In the genomic region with DNA sequence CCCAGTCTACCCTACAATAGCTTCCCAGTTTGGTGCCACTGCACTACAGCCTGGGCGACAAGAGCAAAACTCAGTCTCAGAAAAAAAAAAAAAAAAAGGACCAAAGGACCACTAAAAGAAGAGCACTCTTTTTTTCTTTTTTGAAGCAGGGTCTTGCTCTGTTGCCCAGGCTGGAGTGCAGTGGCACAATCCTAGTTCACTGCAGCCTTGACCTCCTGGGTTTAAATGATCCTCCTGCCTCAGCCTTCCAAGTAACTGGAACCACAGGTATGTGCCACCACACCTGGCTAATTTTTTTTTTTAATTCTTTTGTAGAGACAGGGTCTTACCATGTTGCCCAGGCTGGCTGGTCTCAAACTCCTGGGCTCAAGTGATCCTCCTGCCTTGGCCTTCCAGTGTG, we compare ENCODE assay signal across 25 cellular contexts. TPM values are rescaled to one million over a fixed set of nuclear protein-coding genes. Genes with fewer than 3 reads are reported as not detected.
"Had no signal": no experiment of that assay in that cellular context is flagged by ENCODE, and none has a peak within 500 bp of the region (broad histone marks: within the 10 kb centered on the region; RNA-seq: fewer than 3 reads in every experiment).

No MANE protein-coding gene starts in this region.

- H3K4me3 ChIP-seq: heart right ventricle, left lung, lung, right lobe of liver, skin epidermis, stomach, suprapubic skin, transverse colon had no signal

- H3K4me1 ChIP-seq: right lobe of liver had no signal

- FAIRE-seq: endometrium, urothelium cell line had no signal

- H3K27ac Mint-ChIP-seq: activated CD4-positive, alpha-beta T cell treated with anti-CD3 and anti-CD28 coated beads, Interleukin-2, amount 10 ng/mL, durations not matched to agents 7 days and 5 days; activated CD8-positive, alpha-beta T cell treated with anti-CD3 and anti-CD28 coated beads, Interleukin-2, amount 10 ng/mL, durations not matched to agents 7 days and 5 days; activated naive CD8-positive, alpha-beta T cell treated with anti-CD3 and anti-CD28 coated beads, Interleukin-2, amount 10 ng/mL, durations not matched to agents 7 days and 5 days; activated T-helper 17 cell treated with anti-CD3 and anti-CD28 coated beads, Interleukin-2, amount 50 U/mL, for 72 hours; natural killer cell treated with Interleukin-12 subunit alpha and Interleukin-12 subunit beta and Interleukin-15 and Interleukin-18, amount 100 ng/mL, for 72 hours had no signal

- H3K9me3 ChIP-seq: heart right ventricle, left lung, right lobe of liver, stomach, suprapubic skin, transverse colon had no signal

- H3K27me3 ChIP-seq: heart right ventricle, left lung, right lobe of liver, stomach, suprapubic skin, transverse colon had no signal

- H3K27ac ChIP-seq: heart right ventricle, left lung, right lobe of liver, stomach, suprapubic skin, transverse colon had no signal

- DNase-seq: activated CD4-positive, alpha-beta T cell treated with anti-CD3 and anti-CD28 coated beads, Interleukin-2, amount 10 ng/mL, durations not matched to agents 7 days and 5 days; activated CD8-positive, alpha-beta T cell treated with anti-CD3 and anti-CD28 coated beads, Interleukin-2, amount 10 ng/mL, durations not matched to agents 7 days and 5 days; activated naive CD8-positive, alpha-beta T cell treated with anti-CD3 and anti-CD28 coated beads, Interleukin-2, amount 10 ng/mL, durations not matched to agents 7 days and 5 days; amygdala; effector CD4-positive, alpha-beta T cell; foreskin fibroblast; heart right ventricle; kidney glomerular epithelial cell; left lung; midbrain; nucleus accumbens; posterior cingulate gyrus; right lobe of liver; stimulated activated CD4-positive, alpha-beta T cell treated with anti-CD3 and anti-CD28 coated beads, Interleukin-1b, Interleukin-23, amount 100 ng/mL, for 48 hours; stomach; T-helper 2 cell; transverse colon had no signal

- H3K9me3 Mint-ChIP-seq: activated CD4-positive, alpha-beta T cell treated with anti-CD3 and anti-CD28 coated beads, Interleukin-2, amount 10 ng/mL, durations not matched to agents 7 days and 5 days; activated naive CD8-positive, alpha-beta T cell treated with anti-CD3 and anti-CD28 coated beads, Interleukin-2, amount 10 ng/mL, durations not matched to agents 7 days and 5 days; activated T-helper 17 cell treated with anti-CD3 and anti-CD28 coated beads, Interleukin-2, amount 50 U/mL, for 72 hours; natural killer cell treated with Interleukin-12 subunit alpha and Interleukin-12 subunit beta and Interleukin-15 and Interleukin-18, amount 100 ng/mL, for 72 hours had no signal

- H3K36me3 Mint-ChIP-seq: natural killer cell treated with Interleukin-12 subunit alpha and Interleukin-12 subunit beta and Interleukin-15 and Interleukin-18, amount 100 ng/mL, for 72 hours had no signal

- ATAC-seq: activated CD4-positive, CD25-positive, alpha-beta regulatory T cell treated with anti-CD3 and anti-CD28 coated beads, Interleukin-2, amount 50 U/mL, for 24 hours; activated CD8-positive, alpha-beta T cell treated with anti-CD3 and anti-CD28 coated beads, Interleukin-2, amount 10 ng/mL, durations not matched to agents 7 days and 5 days; activated T-helper 17 cell treated with anti-CD3 and anti-CD28 coated beads, Interleukin-2, amount 50 U/mL, for 72 hours; heart right ventricle; left lung; natural killer cell treated with Interleukin-12 subunit alpha and Interleukin-12 subunit beta and Interleukin-15 and Interleukin-18, amount 100 ng/mL, for 72 hours; right lobe of liver had no signal

- H3K4me3 Mint-ChIP-seq: activated CD4-positive, alpha-beta T cell treated with anti-CD3 and anti-CD28 coated beads, Interleukin-2, amount 10 ng/mL, durations not matched to agents 7 days and 5 days; activated CD8-positive, alpha-beta T cell treated with anti-CD3 and anti-CD28 coated beads, Interleukin-2, amount 10 ng/mL, durations not matched to agents 7 days and 5 days; activated naive CD8-positive, alpha-beta T cell treated with anti-CD3 and anti-CD28 coated beads, Interleukin-2, amount 10 ng/mL, durations not matched to agents 7 days and 5 days; activated T-helper 17 cell treated with anti-CD3 and anti-CD28 coated beads, Interleukin-2, amount 50 U/mL, for 72 hours; natural killer cell treated with Interleukin-12 subunit alpha and Interleukin-12 subunit beta and Interleukin-15 and Interleukin-18, amount 100 ng/mL, for 72 hours had no signal

- H3K36me3 ChIP-seq: heart right ventricle, left lung, right lobe of liver, stomach, suprapubic skin, transverse colon had no signal

RNA-seq across cellular contexts. Expression of gene PLAU, which starts 14.0 kb away (rescaled TPM):
- total RNA-seq: natural killer cell treated with Interleukin-12 subunit alpha and Interleukin-12 subunit beta and Interleukin-15 and Interleukin-18, amount 100 ng/mL, for 72 hours had no signal
